Comparison of ENCODE assay signal across 7 cellular contexts in genomic region chr7:121860953-121861352, GRCh38. TPM values are rescaled to one million over a fixed set of nuclear protein-coding genes. Genes with fewer than 3 reads are reported as not detected.
"Had no signal": no experiment of that assay in that cellular context is flagged by ENCODE, and none has a peak within 500 bp of the region (broad histone marks: within the 10 kb centered on the region; RNA-seq: fewer than 3 reads in every experiment).

No MANE protein-coding gene starts in this region.

- H3K9ac ChIP-seq: KMS-11 had no signal

- H3K27me3 Mint-ChIP-seq: IgD-negative memory B cell had no signal

- H3K27ac Mint-ChIP-seq: IgD-negative memory B cell had no signal

- H3K4me2 ChIP-seq: KMS-11 had no signal

- H3K4me3 Mint-ChIP-seq: IgD-negative memory B cell had no signal

- DNase-seq: KBM-7, KG1 had no signal

- H3K36me3 Mint-ChIP-seq: IgD-negative memory B cell had no signal

- H3K27ac ChIP-seq: HL-60, KMS-11 had no signal

- FAIRE-seq: HTR-8/SVneo had no signal

RNA-seq across cellular contexts. Expression of gene PTPRZ1, which starts 12.0 kb away (rescaled TPM):
- total RNA-seq: HT-29 had no signal
- polyA plus RNA-seq: IgD-negative memory B cell had no signal
